Comparison of ENCODE assay signal across 1 cellular context in the genomic region with DNA sequence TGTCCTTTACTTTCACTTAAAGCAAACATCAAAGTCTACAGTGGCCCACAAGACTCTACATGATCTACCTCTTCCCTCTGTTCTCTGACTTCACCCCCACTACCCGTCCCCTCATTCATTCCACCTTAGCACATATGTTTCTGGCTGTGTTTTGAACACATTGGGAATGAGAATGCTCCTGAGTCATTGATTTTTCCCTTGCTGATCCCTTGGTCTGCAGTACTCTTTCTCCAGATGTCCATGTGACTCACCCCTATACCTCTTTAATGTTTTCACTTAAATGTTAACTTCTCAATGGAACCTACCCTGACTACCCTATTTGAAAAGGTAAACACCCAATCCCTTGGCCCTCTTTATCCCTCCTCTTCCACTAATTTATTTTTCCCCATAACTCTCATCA.
A peak's percentile ranks its signal among the peaks of the same experiment; 100 is the strongest.
TF ChIP-seq lines count a peak whose summit lies in the region.

No MANE protein-coding gene starts in this region.

TF ChIP-seq in SK-N-SH, 30 proteins besides CTCF, POLR2A, EP300 and RAD21:
- TF ChIP-seq, protein P1, sequence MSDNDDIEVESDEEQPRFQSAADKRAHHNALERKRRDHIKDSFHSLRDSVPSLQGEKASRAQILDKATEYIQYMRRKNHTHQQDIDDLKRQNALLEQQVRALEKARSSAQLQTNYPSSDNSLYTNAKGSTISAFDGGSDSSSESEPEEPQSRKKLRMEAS (IDR thresholded peaks at IDR 0.05; ENCODE audit: low read depth) = no peak
- TF ChIP-seq CHD2 (IDR thresholded peaks at IDR 0.05; ENCODE audit: low read length, partially characterized antibody) (no peak), NRF1 (IDR thresholded peaks at IDR 0.05; ENCODE audit: low read depth, low read length) (no peak), MXI1 (IDR thresholded peaks at IDR 0.05; ENCODE audit: low read depth, low read length) (no peak), FOSL2 (IDR thresholded peaks at IDR 0.05; ENCODE audit: borderline replicate concordance, low read depth) (peak; percentile 45; the same call in 1 of the 2 replicates), FOXM1 (IDR thresholded peaks at IDR 0.05; ENCODE audit: low read depth) (no peak), RFX5 (IDR thresholded peaks at IDR 0.05; ENCODE audit: low read length) (no peak), ELF1 (IDR thresholded peaks at IDR 0.05) (no peak), FOXJ3 (CRISPR knock-in tag; IDR thresholded peaks at IDR 0.05) (no peak), JUND (IDR thresholded peaks at IDR 0.05) (peak; percentile 28; the same call in 1 of the 2 replicates), YY1 (IDR thresholded peaks at IDR 0.05; ENCODE audit: low read depth) (no peak), GABPA (IDR thresholded peaks at IDR 0.05; ENCODE audit: low read depth) (no peak), SMC3 (IDR thresholded peaks at IDR 0.05; ENCODE audit: low read depth, low read length) (no peak), POLR2AphosphoS5 (IDR thresholded peaks at IDR 0.05; ENCODE audit: low read depth, low read length) (no peak), TEAD4 (IDR thresholded peaks at IDR 0.05; ENCODE audit: borderline replicate concordance, insufficient read depth) (no peak), TCF12 (IDR thresholded peaks at IDR 0.05) (peak; percentile 75)
- TF ChIP-seq, protein P2, sequence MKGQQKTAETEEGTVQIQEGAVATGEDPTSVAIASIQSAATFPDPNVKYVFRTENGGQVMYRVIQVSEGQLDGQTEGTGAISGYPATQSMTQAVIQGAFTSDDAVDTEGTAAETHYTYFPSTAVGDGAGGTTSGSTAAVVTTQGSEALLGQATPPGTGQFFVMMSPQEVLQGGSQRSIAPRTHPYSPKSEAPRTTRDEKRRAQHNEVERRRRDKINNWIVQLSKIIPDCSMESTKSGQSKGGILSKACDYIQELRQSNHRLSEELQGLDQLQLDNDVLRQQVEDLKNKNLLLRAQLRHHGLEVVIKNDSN (IDR thresholded peaks at IDR 0.05; ENCODE audit: borderline replicate concordance, low read depth) = no peak
- TF ChIP-seq, protein P3, sequence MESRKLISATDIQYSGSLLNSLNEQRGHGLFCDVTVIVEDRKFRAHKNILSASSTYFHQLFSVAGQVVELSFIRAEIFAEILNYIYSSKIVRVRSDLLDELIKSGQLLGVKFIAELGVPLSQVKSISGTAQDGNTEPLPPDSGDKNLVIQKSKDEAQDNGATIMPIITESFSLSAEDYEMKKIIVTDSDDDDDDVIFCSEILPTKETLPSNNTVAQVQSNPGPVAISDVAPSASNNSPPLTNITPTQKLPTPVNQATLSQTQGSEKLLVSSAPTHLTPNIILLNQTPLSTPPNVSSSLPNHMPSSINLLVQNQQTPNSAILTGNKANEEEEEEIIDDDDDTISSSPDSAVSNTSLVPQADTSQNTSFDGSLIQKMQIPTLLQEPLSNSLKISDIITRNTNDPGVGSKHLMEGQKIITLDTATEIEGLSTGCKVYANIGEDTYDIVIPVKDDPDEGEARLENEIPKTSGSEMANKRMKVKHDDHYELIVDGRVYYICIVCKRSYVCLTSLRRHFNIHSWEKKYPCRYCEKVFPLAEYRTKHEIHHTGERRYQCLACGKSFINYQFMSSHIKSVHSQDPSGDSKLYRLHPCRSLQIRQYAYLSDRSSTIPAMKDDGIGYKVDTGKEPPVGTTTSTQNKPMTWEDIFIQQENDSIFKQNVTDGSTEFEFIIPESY (IDR thresholded peaks at IDR 0.05; ENCODE audit: borderline replicate concordance, low read depth) = no peak
TF ChIP-seq in SK-N-SH: peak in this region for 3.
